In the genomic region with DNA sequence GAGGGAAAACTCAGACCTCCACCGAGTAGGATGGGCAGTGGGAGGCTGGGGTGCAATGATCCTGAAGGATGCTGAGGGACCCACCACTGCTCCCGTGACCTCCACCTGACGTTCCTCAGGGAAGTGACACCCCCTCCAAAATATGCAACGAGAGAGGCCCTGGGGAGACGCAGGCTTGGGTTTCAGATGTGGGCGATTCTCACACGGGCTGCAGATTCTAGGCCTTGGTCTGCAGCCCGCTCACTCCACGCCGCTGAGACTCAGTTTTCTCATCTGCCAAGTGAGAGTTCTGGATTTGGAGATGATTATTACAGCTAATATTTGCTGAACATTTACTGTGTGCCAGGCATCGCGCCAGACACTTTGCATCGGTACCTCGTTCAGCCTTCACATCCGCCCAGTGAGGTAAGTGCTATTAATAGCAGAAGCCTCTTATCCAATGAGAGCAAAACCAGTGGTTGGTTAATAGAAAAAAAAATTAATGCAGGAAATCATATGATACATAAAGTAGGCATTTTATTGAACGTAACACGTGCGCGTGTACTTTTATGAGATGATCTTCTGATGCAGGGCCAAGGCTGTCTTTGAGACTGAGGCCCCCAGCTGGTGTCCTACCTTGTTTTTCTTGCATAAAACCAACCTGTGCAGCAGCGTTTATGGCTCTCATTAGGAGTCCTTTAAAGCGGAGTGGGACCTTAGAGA, we compare ENCODE assay signal across 8 cellular contexts.
A peak's percentile ranks its signal among the peaks of the same experiment; 100 is the strongest.
DNase-seq lines count a peak whose midpoint lies in the region; ATAC-seq and TF ChIP-seq lines count a peak whose summit lies in the region.

No MANE protein-coding gene starts in this region.

- H3K27ac Mint-ChIP-seq in MCF 10A (ENCODE audit: low read depth, unreplicated experiment) = no peak overlapping the region

- peak; percentile 79 for DNase-seq in MCF 10A (ENCODE audit: unreplicated experiment)
- no peak for DNase-seq in mammary epithelial cell
- DNase-seq in RWPE1 (ENCODE audit: low spot score) = peak; percentile 50
- peak; percentile 23 to 67 (median 60) for DNase-seq in body of pancreas
- DNase-seq in stimulated activated CD4-positive, alpha-beta T cell treated with anti-CD3 and anti-CD28 coated beads, Interleukin-4, amount 100 ng/mL, for 1 hour = peak; percentile 33
- DNase-seq in HEK293T (ENCODE audit: extremely low spot score) = no peak
- DNase-seq in ascending aorta (ENCODE audit: low spot score in 2 of 2) = no peak

- dilution Hi-C loops in mammary epithelial cell (cut with HindIII; ENCODE audit: low sequenced_read_pairs) = no loop called here

- CTCF ChIA-PET in MCF 10A (lab: Yijun Ruan, JAX) (interaction anchor here (0.9 kb wide), 1 partner anchor 10 kb away, joined by 4 read pairs; no protein-coding TSS in a partner anchor), mammary epithelial cell (lab: Charles Lee; ENCODE audit: low non-redundant PET) (no interaction called here), RWPE1 (lab: Yijun Ruan, JAX) (interaction anchor here (0.7 kb wide), 1 partner anchor 86 kb away, joined by 3 read pairs; no protein-coding TSS in a partner anchor), HEK293T (lab: Yijun Ruan, JAX) (no interaction called here)

- WGBS in mammary epithelial cell (ENCODE audit: low coverage, missing lambda C conversion rate) = 71% methylated on average over 21 of the region's 21 CpGs
- 52 to 53% methylated on average over 21 of the region's 21 CpGs for WGBS in body of pancreas, 2 donors

- H3K36me3 Mint-ChIP-seq in MCF 10A (ENCODE audit: insufficient read depth, unreplicated experiment) = no peaks in the 10 kb centered on the region

- H3K4me3 ChIP-seq in mammary epithelial cell (replicated peaks in 1 of 3; ENCODE audit: insufficient read depth in 1 of 3, low read depth in 2 of 3, low read length in 3 of 3) = no peak overlapping the region
- no peak overlapping the region for H3K4me3 ChIP-seq in body of pancreas
- no peak overlapping the region for H3K4me3 ChIP-seq in ascending aorta

- in situ Hi-C loops in mammary epithelial cell (cut with MboI; ENCODE audit: low sequenced_read_pairs in 2 of 2) = loop anchor here in 1 of 2 donors (10.0 kb wide), 1 partner anchor 87 kb away; no protein-coding TSS in a partner anchor

- TF ChIP-seq CTCF in MCF 10A (IDR thresholded peaks at IDR 0.05; ENCODE audit: unreplicated experiment) = no peak
- no peak for TF ChIP-seq CTCF in mammary epithelial cell (conservative IDR thresholded peaks at IDR 0.05 in 1 of 2, IDR thresholded peaks at IDR 0.05 in 1 of 2; ENCODE audit: extremely low read depth in 1 of 2, insufficient read depth in 1 of 2, low read depth in 1 of 2, low read length in 2 of 2)
- TF ChIP-seq CTCF in RWPE1 (conservative IDR thresholded peaks at IDR 0.05; ENCODE audit: low read depth) = no peak
- no peak for TF ChIP-seq CTCF in body of pancreas (IDR thresholded peaks at IDR 0.05)
- TF ChIP-seq CTCF in ascending aorta (IDR thresholded peaks at IDR 0.05) = no peak

- no peaks in the 10 kb centered on the region for H3K27me3 Mint-ChIP-seq in MCF 10A (ENCODE audit: insufficient read depth, unreplicated experiment)

- H3K9me3 ChIP-seq in mammary epithelial cell (replicated peaks; ENCODE audit: insufficient read depth, low read length) (no peaks in the 10 kb centered on the region), body of pancreas (no peaks in the 10 kb centered on the region), ascending aorta (no peaks in the 10 kb centered on the region)

- H3K27ac ChIP-seq in mammary epithelial cell (ENCODE audit: insufficient read depth, low read depth, low read length) (no peak overlapping the region), RWPE1 (peak overlapping the region; percentile 63), body of pancreas (no peak overlapping the region), ascending aorta (no peak overlapping the region)

- BruUV-seq in MCF 10A (replicated peaks; lab: Mats Ljungman, UMichigan) (no TSS peak), mammary epithelial cell (replicated peaks; lab: Mats Ljungman, UMichigan) (no TSS peak)

- ATAC-seq in HG02973 (IDR thresholded peaks at IDR 0.05; ENCODE audit: unreplicated experiment) = peak; percentile 36
- ATAC-seq in body of pancreas = no peak

- TF ChIP-seq POLR2A in body of pancreas (IDR thresholded peaks at IDR 0.05) = no peak

- H3K9ac ChIP-seq in mammary epithelial cell (ENCODE audit: insufficient read depth, low read length) = no peak overlapping the region

- intact Hi-C loops in MCF 10A (cut with micrococcal nuclease) (no loop called here), mammary epithelial cell (cut with micrococcal nuclease) (no loop called here), body of pancreas (cut with DNase I) (no loop called here), ascending aorta (cut with DNase I) (no loop called here)

- POLR2A ChIA-PET in MCF 10A (lab: Yijun Ruan, JAX) = interaction anchor here (0.6 kb wide), 1 partner anchor 338 kb away, joined by 3 read pairs; no protein-coding TSS in a partner anchor
- POLR2A ChIA-PET in RWPE1 (lab: Yijun Ruan, JAX; ENCODE audit: low non-redundant PET) = no interaction called here
- POLR2A ChIA-PET in HEK293T (lab: Yijun Ruan, JAX) = no interaction called here

- no peaks in the 10 kb centered on the region for H3K79me2 ChIP-seq in mammary epithelial cell (ENCODE audit: insufficient read depth, low read length)

- H3K36me3 ChIP-seq in mammary epithelial cell (ENCODE audit: insufficient read depth, low read length) = no peaks in the 10 kb centered on the region
- H3K36me3 ChIP-seq in body of pancreas (replicated peaks in 1 of 2; ENCODE audit: insufficient read depth in 1 of 2, low read depth in 2 of 2) = no peaks in the 10 kb centered on the region
- H3K36me3 ChIP-seq in ascending aorta = no peaks in the 10 kb centered on the region

- H3K4me3 Mint-ChIP-seq in MCF 10A (ENCODE audit: unreplicated experiment) = no peak overlapping the region

- peaks cover 3% of the 10 kb centered on the region for H3K27me3 ChIP-seq in mammary epithelial cell (ENCODE audit: insufficient read depth, low read length)
- H3K27me3 ChIP-seq in body of pancreas = no peaks in the 10 kb centered on the region
- no peaks in the 10 kb centered on the region for H3K27me3 ChIP-seq in ascending aorta

- H3K4me2 ChIP-seq in mammary epithelial cell (ENCODE audit: insufficient read depth, low read depth, low read length) = no peak overlapping the region

- H4K20me1 ChIP-seq in mammary epithelial cell (ENCODE audit: insufficient read depth, low read length) = no peaks in the 10 kb centered on the region

- H3K4me1 ChIP-seq in mammary epithelial cell (ENCODE audit: insufficient read depth, low read length) (peaks cover 4% of the 10 kb centered on the region), body of pancreas (no peaks in the 10 kb centered on the region), ascending aorta (no peaks in the 10 kb centered on the region)

- no peaks in the 10 kb centered on the region for H3K9me3 Mint-ChIP-seq in MCF 10A (ENCODE audit: unreplicated experiment)

- H2AFZ ChIP-seq in mammary epithelial cell (ENCODE audit: low read depth, low read length) = no peak overlapping the region

- H3K4me1 Mint-ChIP-seq in MCF 10A (ENCODE audit: insufficient read depth, unreplicated experiment) = peaks cover 12% of the 10 kb centered on the region

TF ChIP-seq in HEK293T, 16 proteins besides CTCF, POLR2A, EP300 and RAD21:
- TF ChIP-seq SP1 (IDR thresholded peaks at IDR 0.05) = no peak
- no peak for TF ChIP-seq HDGF (IDR thresholded peaks at IDR 0.05; ENCODE audit: borderline replicate concordance)
- no peak for TF ChIP-seq SUZ12 (IDR thresholded peaks at IDR 0.05)
- TF ChIP-seq FOXM1 (IDR thresholded peaks at IDR 0.05; ENCODE audit: borderline replicate concordance) = no peak
- no peak for TF ChIP-seq LEF1 (IDR thresholded peaks at IDR 0.05; ENCODE audit: borderline replicate concordance)
- TF ChIP-seq FOXA1 (IDR thresholded peaks at IDR 0.05) = no peak

Comparison
In these comparisons a context has a peak if more than half of its experiments do, and no peak if none do; other contexts are left out.
1. DNase-seq: peak in MCF 10A (single experiment), RWPE1 (single experiment), body of pancreas (4 of 4) and stimulated activated CD4-positive, alpha-beta T cell treated with anti-CD3 and anti-CD28 coated beads, Interleukin-4, amount 100 ng/mL, for 1 hour (single experiment); none in mammary epithelial cell (single experiment), HEK293T (single experiment) and ascending aorta (0 of 2).
2. CTCF ChIA-PET loops: an anchor here in MCF 10A (0.9 kb wide) and RWPE1 (0.7 kb wide); none called in mammary epithelial cell and HEK293T.